Comparison of ENCODE assay signal across 11 cellular contexts in genomic region chr18:12246849-12247808, GRCh38. TPM values are rescaled to one million over a fixed set of nuclear protein-coding genes. Genes with fewer than 3 reads are reported as not detected.
DNase-seq lines count a peak whose midpoint lies in the region; ATAC-seq, FAIRE-seq and TF ChIP-seq lines count a peak whose summit lies in the region.
"Had no signal": no experiment of that assay in that cellular context is flagged by ENCODE, and none has a peak within 500 bp of the region (broad histone marks: within the 10 kb centered on the region; RNA-seq: fewer than 3 reads in every experiment).

No MANE protein-coding gene starts in this region.

- peaks cover 44 to 64% of the 10 kb centered on the region in 2 experiments for H3K27me3 ChIP-seq in K562 (ENCODE audit: control insufficient read depth in 2 of 2, insufficient read depth in 2 of 2, low read length in 2 of 2)
- peaks cover 7% of the 10 kb centered on the region for H3K27me3 ChIP-seq in CD4-positive, alpha-beta T cell (ENCODE audit: control insufficient read depth, insufficient read depth, low read length)

- no peak overlapping the region for H3K27ac ChIP-seq in HEK293 (ENCODE audit: extremely low read depth, low read depth, low read length)
- no peak overlapping the region for H3K27ac ChIP-seq in K562 (ENCODE audit: extremely low read depth, low read depth, low read length)
- H3K27ac ChIP-seq in CD4-positive, alpha-beta T cell (ENCODE audit: low read depth, low read length), result no peak overlapping the region
- H3K27ac ChIP-seq: lower lobe of right lung had no signal

- peak; percentile 70 to 82 for TF ChIP-seq RAD21 in K562 (CRISPR knock-in tag; conservative IDR thresholded peaks at IDR 0.05 in 1 of 2, IDR thresholded peaks at IDR 0.05 in 1 of 2)

- no peaks in the 10 kb centered on the region for H4K20me1 ChIP-seq in K562 (replicated peaks; ENCODE audit: control insufficient read depth, insufficient read depth, low read length)

- no peaks in the 10 kb centered on the region for H3K79me2 ChIP-seq in K562 (ENCODE audit: control insufficient read depth, insufficient read depth, low read length)

- intact Hi-C loops in K562 (cut with micrococcal nuclease), result no loop called here
- intact Hi-C loops in CD4-positive, alpha-beta T cell (cut with DNase I, micrococcal nuclease), result no loop called here

- no peak for DNase-seq in AG09319 (ENCODE audit: extremely low read depth, low read depth)
- DNase-seq in K562 (ENCODE audit: extremely low read depth in 1 of 4, low spot score in 3 of 4), result peak; percentile 62 to 78 (median 67)
- DNase-seq in iris pigment epithelial cell (ENCODE audit: low read depth), result peak; percentile 27
- no peak for DNase-seq in CD4-positive, alpha-beta T cell
- DNase-seq in NCI-H1436 treated with DMSO at 0.1 percent for 48 hours (lab: John Stamatoyannopoulos, UW), result no peak
- DNase-seq: activated gamma-delta T cell treated with Interleukin-2 at 50 U/mL for 16 hours, lower lobe of right lung, NCI-H524 treated with DMSO at 0.1 percent for 48 hours had no signal

- H3K27ac Mint-ChIP-seq in CD4-positive, alpha-beta T cell, result no peak overlapping the region

- TF ChIP-seq POLR2A in K562 (conservative IDR thresholded peaks at IDR 0.05), result no peak

- H2AFZ ChIP-seq in K562 (ENCODE audit: low read depth, low read length), result no peak overlapping the region

- FAIRE-seq in K562 (lab: Jason Lieb, UNC), result peak; percentile 88

- no TSS peak for BruUV-seq in K562 (replicated peaks; lab: Mats Ljungman, UMichigan)

- H3K9ac ChIP-seq in K562 (ENCODE audit: insufficient read depth in 1 of 2, low read depth in 2 of 2, low read length in 2 of 2), result 0 out of 4 replicates have a peak overlapping the region, but pooled peaks of 1 of the 2 experiments have one; percentile 71

- H3K4me1 ChIP-seq in HEK293 (ENCODE audit: control insufficient read depth, insufficient read depth, low read length) (no peaks in the 10 kb centered on the region), K562 (replicated peaks in 1 of 2; ENCODE audit: control insufficient read depth in 2 of 2, insufficient read depth in 2 of 2, low read length in 2 of 2) (peaks cover 0 to 10% of the 10 kb centered on the region in 2 experiments; a peak in 2 of 5 replicates)
- H3K4me1 ChIP-seq: lower lobe of right lung had no signal

- no peaks in the 10 kb centered on the region for H3K36me3 ChIP-seq in HEK293 (ENCODE audit: control insufficient read depth in 2 of 2, insufficient read depth in 1 of 2, low read length in 2 of 2)
- H3K36me3 ChIP-seq in K562 (ENCODE audit: control insufficient read depth, insufficient read depth, low read length), result no peaks in the 10 kb centered on the region
- H3K36me3 ChIP-seq: lower lobe of right lung had no signal

- peak overlapping the region; percentile 54; the same call in 1 of the 2 replicates for H3K4me2 ChIP-seq in K562 (ENCODE audit: insufficient read depth, low read length)

- no peaks in the 10 kb centered on the region for H3K4me1 Mint-ChIP-seq in CD4-positive, alpha-beta T cell (ENCODE audit: low read depth)

- in situ Hi-C loops in K562 (cut with MboI), result loop anchor here (10.0 kb wide), 1 partner anchor 592 kb away; no protein-coding TSS in a partner anchor

- no peak for TF ChIP-seq EP300 in K562 (IDR thresholded peaks at IDR 0.05; ENCODE audit: low read length)

- no peaks in the 10 kb centered on the region for H3K36me3 Mint-ChIP-seq in CD4-positive, alpha-beta T cell (ENCODE audit: low read depth)

- no peaks in the 10 kb centered on the region for H3K9me1 ChIP-seq in K562 (ENCODE audit: control insufficient read depth, insufficient read depth, low read length)

- WGBS in K562 (ENCODE audit: insufficient coverage, low coverage, missing lambda C conversion rate), result 8% methylated on average over 32 of the region's 32 CpGs

- POLR2A ChIA-PET in HEK293 (lab: Yijun Ruan, JAX), result no interaction called here
- POLR2A ChIA-PET in K562 (lab: Yijun Ruan, JAX), result interaction anchor here (1.2 to 1.4 kb wide), 2 partner anchors 9 to 157 kb away, joined by 3 read pairs; no protein-coding TSS in a partner anchor
- POLR2A ChIA-PET in CD4-positive, alpha-beta T cell (lab: Charles Lee), result no interaction called here

- no peak overlapping the region for H3K4me3 Mint-ChIP-seq in CD4-positive, alpha-beta T cell

- ATAC-seq in K562 (peak; percentile 97), HG02623 (IDR thresholded peaks at IDR 0.05; ENCODE audit: unreplicated experiment) (no peak), HG03097 (IDR thresholded peaks at IDR 0.05; ENCODE audit: low FRiP score, unreplicated experiment) (no peak)
- ATAC-seq in CD4-positive, alpha-beta T cell (ENCODE audit: poor library complexity), result no peak
- ATAC-seq: lower lobe of right lung had no signal

- no peaks in the 10 kb centered on the region for H3K9me3 ChIP-seq in HEK293 (ENCODE audit: control insufficient read depth, insufficient read depth, low read depth, low read length)
- no peaks in the 10 kb centered on the region for H3K9me3 ChIP-seq in K562 (replicated peaks; ENCODE audit: control insufficient read depth, insufficient read depth, low read depth, low read length)
- no peaks in the 10 kb centered on the region for H3K9me3 ChIP-seq in CD4-positive, alpha-beta T cell (ENCODE audit: control insufficient read depth, low read length)
- H3K9me3 ChIP-seq: lower lobe of right lung had no signal

- CTCF ChIA-PET in HEK293 (lab: Yijun Ruan, JAX), result interaction anchor here (0.6 to 3.7 kb wide), 5 partner anchors 8 to 95 kb away, joined by 3 to 15 read pairs (median 6); no protein-coding TSS in a partner anchor
- CTCF ChIA-PET in K562 (lab: Yijun Ruan, JAX; ENCODE audit: low intra/inter-chr PET ratio), result interaction anchor here (0.5 to 2.0 kb wide), 4 partner anchors 155 to 591 kb away, joined by 3 to 11 read pairs (median 4); no protein-coding TSS in a partner anchor
- CTCF ChIA-PET in CD4-positive, alpha-beta T cell (lab: Charles Lee), result no interaction called here

- H3K9me3 Mint-ChIP-seq in CD4-positive, alpha-beta T cell, result no peaks in the 10 kb centered on the region

- H3K27me3 Mint-ChIP-seq in CD4-positive, alpha-beta T cell, result peaks cover 48% of the 10 kb centered on the region

- peak; percentile 12; the same call in 1 of the 2 replicates for TF ChIP-seq CTCF in AG09319 (IDR thresholded peaks at IDR 0.05; ENCODE audit: low read depth, low read length)
- TF ChIP-seq CTCF in HEK293 (tag by site-specific recombination; IDR thresholded peaks at IDR 0.05), result no peak
- TF ChIP-seq CTCF in K562 (IDR thresholded peaks at IDR 0.05 in 2 of 3, conservative IDR thresholded peaks at IDR 0.05 in 1 of 3; ENCODE audit: insufficient read depth in 2 of 3, low read depth in 1 of 3, low read length in 3 of 3), result peak; percentile 84 to 90 (median 86)
- no peak for TF ChIP-seq CTCF in CD4-positive, alpha-beta T cell (IDR thresholded peaks at IDR 0.05)

- H3K4me3 ChIP-seq in HEK293 (ENCODE audit: low read depth, low read length) (no peak overlapping the region), K562 (no peak overlapping the region)
- H3K4me3 ChIP-seq: lower lobe of right lung had no signal

TF ChIP-seq in HEK293, 187 proteins besides CTCF, POLR2A, EP300 and RAD21 (continues in another document):
- TF ChIP-seq ZNF624 (tag by site-specific recombination; IDR thresholded peaks at IDR 0.05), result no peak
- TF ChIP-seq ZNF341 (tag by site-specific recombination; IDR thresholded peaks at IDR 0.05; ENCODE audit: low read depth), result no peak
- no peak for TF ChIP-seq WT1 (tag by site-specific recombination; IDR thresholded peaks at IDR 0.05)
- no peak for TF ChIP-seq ZNF510 (tag by site-specific recombination; IDR thresholded peaks at IDR 0.05; ENCODE audit: insufficient replicate concordance)
- no peak for TF ChIP-seq ZNF791 (tag by site-specific recombination; IDR thresholded peaks at IDR 0.05)
- no peak for TF ChIP-seq MEIS1 (CRISPR knock-in tag; IDR thresholded peaks at IDR 0.05; ENCODE audit: borderline replicate concordance)
- TF ChIP-seq ZNF248 (tag by site-specific recombination; IDR thresholded peaks at IDR 0.05), result no peak
- no peak for TF ChIP-seq ZNF768 (tag by site-specific recombination; IDR thresholded peaks at IDR 0.05)
- TF ChIP-seq ZFHX2 (tag by site-specific recombination; conservative IDR thresholded peaks at IDR 0.05), result peak; percentile 66
- TF ChIP-seq HOXD13 (CRISPR knock-in tag; IDR thresholded peaks at IDR 0.05; ENCODE audit: borderline replicate concordance), result no peak

TF ChIP-seq in K562, 482 proteins besides CTCF, POLR2A, EP300 and RAD21 (continues in another document):
- TF ChIP-seq ARID2 (IDR thresholded peaks at IDR 0.05) (no peak), EZH2 (IDR thresholded peaks at IDR 0.05; ENCODE audit: borderline replicate concordance, low read depth, low read length) (peak; percentile 84; the same call in 1 of the 2 replicates), ZFP36 (IDR thresholded peaks at IDR 0.05; ENCODE audit: low read depth, low read length, partially characterized antibody) (peak; percentile 13), PRMT5 (CRISPR knock-in tag; IDR thresholded peaks at IDR 0.05) (no peak), FOSL1 (tag; conservative IDR thresholded peaks at IDR 0.05) (no peak), RB1 (IDR thresholded peaks at IDR 0.05; ENCODE audit: low read depth) (0 out of 2 replicates have a peak, but pooled peaks have one; percentile 32), SPI1 (IDR thresholded peaks at IDR 0.05; ENCODE audit: borderline replicate concordance, low read depth, low read length) (no peak), SMC3 (conservative IDR thresholded peaks at IDR 0.05; ENCODE audit: insufficient read depth, low read depth, low read length) (peak; percentile 53), SOX6 (IDR thresholded peaks at IDR 0.05) (no peak), BRF1 (IDR thresholded peaks at IDR 0.05; ENCODE audit: borderline replicate concordance, extremely low read depth, insufficient read length) (no peak)

RNA-seq across cellular contexts. Expression of gene CIDEA, which starts 7.0 kb away (rescaled TPM):
- not detected in 2 replicates for total RNA-seq in K562 (2011; cell fraction: chromatin; rRNA removed; ENCODE audit: low replicate concordance)
- total RNA-seq in K562 (2011; cell fraction: nucleolus; rRNA removed), result not detected in 2 replicates
- total RNA-seq in K562 (2011; cell fraction: nucleoplasm; rRNA removed), result not detected in 2 replicates
- not detected in 2 replicates for total RNA-seq in K562 (2014; rRNA removed)
- total RNA-seq in K562 (2014; rRNA removed; fragmentation: Illumina TruSeq; extraction: Trizol), result not detected in 2 replicates
- total RNA-seq in K562 (2015; rRNA removed; fragmentation: Illumina TruSeq; extraction: Trizol), result not detected in 2 replicates
- total RNA-seq in K562 (2021), result not detected in 2 replicates
- polyA plus RNA-seq in K562 (2011; rRNA removed), result not detected in 2 replicates
- not detected in 2 replicates for polyA plus RNA-seq in K562 (2011; cell fraction: cytosol; rRNA removed)
- not detected in 2 replicates for polyA plus RNA-seq in K562 (2011; cell fraction: nucleus; rRNA removed)
- polyA plus RNA-seq in K562 (2012), result not detected in 2 replicates
- polyA plus RNA-seq in K562 (2014; fragmentation: Illumina TruSeq; extraction: Trizol), result not detected in 2 replicates
- polyA plus RNA-seq in K562 (2014; fragmentation: Nextera tagmentation; extraction: Ambion mirVana), result not detected
- polyA plus RNA-seq in K562 (2014; rRNA removed), result not detected in 2 replicates
- not detected in 2 replicates for polyA minus RNA-seq in K562 (2011; rRNA and poly(A)+ RNA removed)
- polyA minus RNA-seq in K562 (2011; cell fraction: cytosol; rRNA and poly(A)+ RNA removed), result not detected in 2 replicates
- not detected in 2 replicates for polyA minus RNA-seq in K562 (2011; cell fraction: nucleus; rRNA and poly(A)+ RNA removed)
- total RNA-seq in CD4-positive, alpha-beta T cell, result not detected
- total RNA-seq: lower lobe of right lung had no signal

Comparison
In these comparisons a context has a peak if more than half of its experiments do, and no peak if none do; other contexts are left out.
1. DNase-seq: peak in K562 (4 of 4) and iris pigment epithelial cell (single experiment); none in AG09319 (single experiment), CD4-positive, alpha-beta T cell (0 of 10) and NCI-H1436 treated with DMSO at 0.1 percent for 48 hours (single experiment).
2. CTCF ChIP-seq: peak in AG09319 (single experiment) and K562 (3 of 3); none in HEK293 (single experiment) and CD4-positive, alpha-beta T cell (single experiment).